12 cellular contexts compared by ENCODE assay signal in the genomic region with DNA sequence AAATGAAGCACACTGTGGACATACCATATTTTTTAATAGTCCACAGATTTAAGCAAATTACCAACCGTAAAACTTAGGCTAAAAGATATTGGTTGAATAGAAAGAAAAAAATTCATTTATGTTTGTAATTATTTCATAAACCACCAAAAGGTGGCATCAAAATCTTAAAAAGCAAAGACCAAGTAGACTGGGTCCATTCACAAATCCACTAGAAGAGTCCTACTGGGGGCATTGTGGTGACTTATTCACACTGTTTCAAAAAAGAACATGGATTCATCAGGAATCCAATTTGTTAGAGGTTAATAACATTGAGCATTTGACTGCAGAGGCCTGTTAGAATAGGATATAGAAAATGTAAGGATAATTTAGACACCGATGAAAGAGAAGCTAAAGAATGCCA.
DNase-seq lines count a peak whose midpoint lies in the region; ATAC-seq, FAIRE-seq and TF ChIP-seq lines count a peak whose summit lies in the region.
"Had no signal": no experiment of that assay in that cellular context is flagged by ENCODE, and none has a peak within 500 bp of the region (broad histone marks: within the 10 kb centered on the region; RNA-seq: fewer than 3 reads in every experiment).

No MANE protein-coding gene starts in this region.

- no peaks in the 10 kb centered on the region for H3K9me2 ChIP-seq in hepatocyte (replicated peaks; ENCODE audit: insufficient read depth)

- no peak overlapping the region for H3K4me3 Mint-ChIP-seq in activated CD8-positive, alpha-beta T cell treated with anti-CD3 and anti-CD28 coated beads for 36 hours
- H3K4me3 Mint-ChIP-seq: effector memory CD8-positive, alpha-beta T cell had no signal

- H3K4me3 ChIP-seq in adipocyte (ENCODE audit: low read length) (no peak overlapping the region), hepatocyte (no peak overlapping the region), gastroesophageal sphincter (no peak overlapping the region), stomach (no peak overlapping the region)

- no peak for TF ChIP-seq EP300 in gastroesophageal sphincter (IDR thresholded peaks at IDR 0.05)
- no peak for TF ChIP-seq EP300 in stomach (IDR thresholded peaks at IDR 0.05)

- H3K9me3 ChIP-seq in adipocyte (ENCODE audit: control insufficient read depth, low read length) (no peaks in the 10 kb centered on the region), hepatocyte (ENCODE audit: low read depth) (no peaks in the 10 kb centered on the region), gastroesophageal sphincter (no peaks in the 10 kb centered on the region), stomach (no peaks in the 10 kb centered on the region)

- no peaks in the 10 kb centered on the region for H3K4me1 Mint-ChIP-seq in activated CD8-positive, alpha-beta T cell treated with anti-CD3 and anti-CD28 coated beads for 36 hours (ENCODE audit: low read depth)

- POLR2A ChIA-PET in activated CD8-positive, alpha-beta T cell treated with anti-CD3 and anti-CD28 coated beads for 36 hours (lab: Charles Lee) = no interaction called here

- H3K4me2 ChIP-seq in hepatocyte = no peak overlapping the region

- H3K9ac ChIP-seq in adipocyte (ENCODE audit: low read length) = no peak overlapping the region

- no peaks in the 10 kb centered on the region for H3K36me3 ChIP-seq in adipocyte (ENCODE audit: control insufficient read depth, insufficient read depth, low read length, severe bottlenecking)
- no peaks in the 10 kb centered on the region for H3K36me3 ChIP-seq in hepatocyte (replicated peaks; ENCODE audit: insufficient read depth, low read depth)
- H3K36me3 ChIP-seq in gastroesophageal sphincter = no peaks in the 10 kb centered on the region
- H3K36me3 ChIP-seq in stomach = no peaks in the 10 kb centered on the region

- no peaks in the 10 kb centered on the region for H3K27me3 ChIP-seq in adipocyte (replicated peaks; ENCODE audit: control insufficient read depth, insufficient read depth, low read length)
- H3K27me3 ChIP-seq in hepatocyte = no peaks in the 10 kb centered on the region
- H3K27me3 ChIP-seq in gastroesophageal sphincter = no peaks in the 10 kb centered on the region
- no peaks in the 10 kb centered on the region for H3K27me3 ChIP-seq in stomach

- TF ChIP-seq CTCF in hepatocyte (IDR thresholded peaks at IDR 0.05; ENCODE audit: poor library complexity) (peak; percentile 35), gastroesophageal sphincter (IDR thresholded peaks at IDR 0.05) (no peak), stomach (IDR thresholded peaks at IDR 0.05) (no peak)
- no peak for TF ChIP-seq CTCF in activated CD8-positive, alpha-beta T cell treated with anti-CD3 and anti-CD28 coated beads for 36 hours (IDR thresholded peaks at IDR 0.05)

- TF ChIP-seq POLR2A in gastroesophageal sphincter (IDR thresholded peaks at IDR 0.05) = no peak
- no peak for TF ChIP-seq POLR2A in stomach (IDR thresholded peaks at IDR 0.05)

- no peak overlapping the region for H3K27ac ChIP-seq in hepatocyte
- H3K27ac ChIP-seq in gastroesophageal sphincter = no peak overlapping the region
- no peak overlapping the region for H3K27ac ChIP-seq in stomach

- no peak overlapping the region for H2AFZ ChIP-seq in hepatocyte

- H3K36me3 Mint-ChIP-seq in activated CD8-positive, alpha-beta T cell treated with anti-CD3 and anti-CD28 coated beads for 36 hours (ENCODE audit: low read depth) = no peaks in the 10 kb centered on the region

- H3K27ac Mint-ChIP-seq in activated CD8-positive, alpha-beta T cell treated with anti-CD3 and anti-CD28 coated beads for 36 hours = no peak overlapping the region
- H3K27ac Mint-ChIP-seq: effector memory CD8-positive, alpha-beta T cell had no signal

- no peaks in the 10 kb centered on the region for H3K4me1 ChIP-seq in adipocyte (ENCODE audit: control insufficient read depth, insufficient read depth, low read length)
- H3K4me1 ChIP-seq in hepatocyte (ENCODE audit: insufficient read depth) = no peaks in the 10 kb centered on the region
- H3K4me1 ChIP-seq in gastroesophageal sphincter = no peaks in the 10 kb centered on the region
- H3K4me1 ChIP-seq in stomach = no peaks in the 10 kb centered on the region

- ATAC-seq in activated CD8-positive, alpha-beta T cell treated with anti-CD3 and anti-CD28 coated beads for 36 hours = no peak
- ATAC-seq in gastroesophageal sphincter (no peak), HG03135 (IDR thresholded peaks at IDR 0.05; ENCODE audit: unreplicated experiment) (no peak)
- ATAC-seq: effector memory CD8-positive, alpha-beta T cell had no signal

- H3K9me3 Mint-ChIP-seq in activated CD8-positive, alpha-beta T cell treated with anti-CD3 and anti-CD28 coated beads for 36 hours = no peaks in the 10 kb centered on the region

- H3K79me2 ChIP-seq in hepatocyte = no peaks in the 10 kb centered on the region

- intact Hi-C loops in activated CD8-positive, alpha-beta T cell treated with anti-CD3 and anti-CD28 coated beads for 36 hours (cut with micrococcal nuclease) = no loop called here
- intact Hi-C loops in stomach (cut with DNase I; ENCODE audit: low total_unique reads) = loop anchor here (10.0 kb wide), 1 partner anchor 282 kb away; no protein-coding TSS in a partner anchor

- CTCF ChIA-PET in activated CD8-positive, alpha-beta T cell treated with anti-CD3 and anti-CD28 coated beads for 36 hours (lab: Charles Lee) = interaction anchor here (1.4 kb wide), 1 partner anchor 23 kb away, joined by 3 read pairs; no protein-coding TSS in a partner anchor

- DNase-seq in Ammon's horn (ENCODE audit: low spot score) (peak; percentile 12), HTR-8/SVneo (ENCODE audit: insufficient read length, low spot score) (peak; percentile 2), adipocyte (ENCODE audit: low read depth) (peak; percentile 42), hepatocyte (ENCODE audit: low spot score) (no peak), stomach (no peak)
- no peak for DNase-seq in activated CD8-positive, alpha-beta T cell treated with anti-CD3 and anti-CD28 coated beads for 36 hours
- DNase-seq: DMS79 treated with DMSO at 0.1 percent for 48 hours; effector memory CD8-positive, alpha-beta T cell; NCI-H146; stimulated activated CD4-positive, alpha-beta T cell treated with anti-CD3 and anti-CD28 coated beads, Interleukin-15, amount 100 ng/mL, for 24 hours had no signal

- H4K20me1 ChIP-seq in hepatocyte (ENCODE audit: insufficient read depth, poor library complexity, severe bottlenecking) = no peaks in the 10 kb centered on the region

- no peaks in the 10 kb centered on the region for H3K27me3 Mint-ChIP-seq in activated CD8-positive, alpha-beta T cell treated with anti-CD3 and anti-CD28 coated beads for 36 hours
- H3K27me3 Mint-ChIP-seq: effector memory CD8-positive, alpha-beta T cell had no signal

- WGBS in hepatocyte (ENCODE audit: low lambda C conversion rate, missing lambda C conversion rate) = 92% methylated on average over 2 of the region's 2 CpGs
- 88 to 100% methylated on average over 2 of the region's 2 CpGs for WGBS in gastroesophageal sphincter (ENCODE audit: low coverage in 1 of 2), 2 donors
- 78 to 90% (median 84%) methylated on average over 2 of the region's 2 CpGs for WGBS in stomach, 5 donors

- FAIRE-seq in HTR-8/SVneo (lab: Jason Lieb, UNC) = no peak

Comparison
In these comparisons a context has a peak if more than half of its experiments do, and no peak if none do; other contexts are left out.
1. DNase-seq: peak in Ammon's horn (single experiment), HTR-8/SVneo (single experiment) and adipocyte (single experiment); none in hepatocyte (single experiment), activated CD8-positive, alpha-beta T cell treated with anti-CD3 and anti-CD28 coated beads for 36 hours (single experiment) and stomach (single experiment).